Comparison of ENCODE assay signal across 8 cellular contexts in the genomic region with DNA sequence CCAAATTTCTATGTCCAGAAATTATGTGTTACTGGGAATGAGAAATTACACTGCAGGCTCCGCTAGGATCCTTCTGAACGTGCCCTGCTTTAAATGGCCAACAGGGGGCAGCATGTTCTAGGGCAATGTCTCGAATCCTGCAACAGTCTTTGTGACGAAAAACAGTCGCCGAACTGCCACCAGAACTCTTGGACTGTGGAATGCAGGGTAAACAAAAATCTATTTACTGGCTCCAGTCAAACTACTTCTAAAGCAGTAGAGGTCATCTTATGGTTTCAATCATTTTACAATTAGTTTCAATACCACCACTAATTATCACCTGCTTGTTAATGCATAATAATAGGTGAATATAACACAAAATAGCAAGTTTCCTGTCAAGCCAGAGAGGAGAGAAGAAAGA. TPM values are rescaled to one million over a fixed set of nuclear protein-coding genes. Genes with fewer than 3 reads are reported as not detected.
A peak's percentile ranks its signal among the peaks of the same experiment; 100 is the strongest.
DNase-seq lines count a peak whose midpoint lies in the region; ATAC-seq and TF ChIP-seq lines count a peak whose summit lies in the region.

No MANE protein-coding gene starts in this region.

- intact Hi-C loops in sigmoid colon (cut with DNase I), result loop anchor here (2.0 kb wide), 2 partner anchors 60 to 124 kb away; partner anchors contain the start of gene ZSCAN30

- no peaks in the 10 kb centered on the region for H3K9me3 ChIP-seq in sigmoid colon

- H3K36me3 ChIP-seq in sigmoid colon, result no peaks in the 10 kb centered on the region

- TF ChIP-seq EP300 in sigmoid colon (IDR thresholded peaks at IDR 0.05), result no peak

- TF ChIP-seq POLR2A in sigmoid colon (IDR thresholded peaks at IDR 0.05), result no peak

- TF ChIP-seq CTCF in GM12874 (IDR thresholded peaks at IDR 0.05; ENCODE audit: insufficient read depth, low read depth, low read length), result peak; percentile 75
- peak; percentile 93 for TF ChIP-seq CTCF in astrocyte of the cerebellum (IDR thresholded peaks at IDR 0.05; ENCODE audit: low read depth, low read length, missing control alignments)
- TF ChIP-seq CTCF in sigmoid colon (IDR thresholded peaks at IDR 0.05), result peak; percentile 61 to 95 (median 84)

- H3K4me3 ChIP-seq in astrocyte of the cerebellum (ENCODE audit: low read depth, low read length), result peak overlapping the region; percentile 14
- peak overlapping the region in 1 of 4 donors; percentile 1 for H3K4me3 ChIP-seq in sigmoid colon

- in situ Hi-C loops in astrocyte of the cerebellum (cut with HindIII; ENCODE audit: low sequenced_read_pairs), result no loop called here

- 0 to 1% methylated on average over 6 of the region's 6 CpGs for WGBS in sigmoid colon, 2 donors

- peak; percentile 91 for ATAC-seq in HG02852 (IDR thresholded peaks at IDR 0.05; ENCODE audit: unreplicated experiment)

- no peaks in the 10 kb centered on the region for H3K27me3 ChIP-seq in sigmoid colon

- DNase-seq in NCI-H187 treated with DMSO at 0.1 percent for 48 hours (lab: John Stamatoyannopoulos, UW), result peak; percentile 11
- DNase-seq in T-helper 9 cell, result peak; percentile 70
- peak; percentile 40 for DNase-seq in astrocyte of the cerebellum (ENCODE audit: low read depth)
- peak; percentile 75 to 81 for DNase-seq in hippocampal formation (lab: John Stamatoyannopoulos, UW)
- DNase-seq in sigmoid colon, result peak; percentile 87
- DNase-seq in HuH-7.5 (ENCODE audit: low spot score), result no peak

- H3K4me1 ChIP-seq in sigmoid colon, result peaks cover 0 to 9% (median 2%) of the 10 kb centered on the region in 4 donors

- no peak overlapping the region for H3K27ac ChIP-seq in sigmoid colon

RNA-seq across cellular contexts. Expression of gene ZNF397, which starts 9.8 kb away (rescaled TPM):
- 10 to 100 TPM; 25.5 to 33.2 (median 31.5) TPM for total RNA-seq in sigmoid colon
- 10 to 100 TPM in 1 of 3 donors, 1 to 10 TPM in 2; 7.8 to 14.7 (median 8.3) TPM for polyA plus RNA-seq in sigmoid colon

RNA-seq across cellular contexts. Expression of gene ZSCAN30, which starts 59.0 kb away (rescaled TPM):
- total RNA-seq in sigmoid colon, result 10 to 100 TPM; 12.5 to 25.8 (median 18.6) TPM
- polyA plus RNA-seq in sigmoid colon, result 1 to 10 TPM; 2.5 to 7.5 (median 4.2) TPM
